ENCODE assay signal across 8 cellular contexts in genomic region chr14:75578099-75578785, GRCh38. TPM values are rescaled to one million over a fixed set of nuclear protein-coding genes. Genes with fewer than 3 reads are reported as not detected.
A peak's percentile ranks its signal among the peaks of the same experiment; 100 is the strongest.
DNase-seq lines count a peak whose midpoint lies in the region; ATAC-seq and TF ChIP-seq lines count a peak whose summit lies in the region.

Gene FLVCR2 (plus strand): TSS chr14:75578620. CDS start chr14:75578973, 353 bp downstream.

- DNase-seq in A172 (ENCODE audit: low spot score) (peak; percentile 28), RWPE2 (ENCODE audit: low spot score) (peak; percentile 80), Right ventricle myocardium inferior (ENCODE audit: missing footprints) (peak; percentile 92), omental fat pad (ENCODE audit: low spot score) (peak; percentile 55), type B pancreatic cell (ENCODE audit: extremely low spot score, unreplicated experiment) (peak; percentile 75)

- no peaks in the 10 kb centered on the region for H3K36me3 ChIP-seq in RWPE2 (ENCODE audit: low read depth)

- no peaks in the 10 kb centered on the region for H3K4me1 ChIP-seq in RWPE2 (ENCODE audit: insufficient read depth, poor library complexity, severe bottlenecking)

- H3K27ac ChIP-seq in RWPE2 (ENCODE audit: poor library complexity, severe bottlenecking): peak within 1 kb of the TSS; percentile 10

- H3K27ac Mint-ChIP-seq in activated naive CD8-positive, alpha-beta T cell: peak within 1 kb of the TSS; percentile 87
- H3K27ac Mint-ChIP-seq in type B pancreatic cell: peak within 1 kb of the TSS; percentile 86

- peak within 1 kb of the TSS; percentile 33 for H3K4me3 ChIP-seq in RWPE2 (ENCODE audit: severe bottlenecking)

- H3K36me3 Mint-ChIP-seq in activated naive CD8-positive, alpha-beta T cell: peaks cover 3% of the 10 kb centered on the region
- no peaks in the 10 kb centered on the region for H3K36me3 Mint-ChIP-seq in type B pancreatic cell

- no peak for TF ChIP-seq CTCF in RWPE2 (IDR thresholded peaks at IDR 0.05; ENCODE audit: poor library complexity, severe bottlenecking)
- TF ChIP-seq CTCF in omental fat pad (IDR thresholded peaks at IDR 0.05): no peak
- no peak for TF ChIP-seq CTCF in type B pancreatic cell (conservative IDR thresholded peaks at IDR 0.05)

- no peaks in the 10 kb centered on the region for H3K27me3 ChIP-seq in RWPE2 (ENCODE audit: insufficient read depth, poor library complexity, severe bottlenecking)

- ATAC-seq in GM18867 (IDR thresholded peaks at IDR 0.05; ENCODE audit: unreplicated experiment) (peak; percentile 40), HG03432 (IDR thresholded peaks at IDR 0.05; ENCODE audit: unreplicated experiment) (peak; percentile 43), RWPE2 (ENCODE audit: low read depth) (peak; percentile 65), Right ventricle myocardium inferior (peak; percentile 86), omental fat pad (ENCODE audit: low FRiP score) (peak; percentile 86)

- H3K4me1 Mint-ChIP-seq in activated naive CD8-positive, alpha-beta T cell (ENCODE audit: low read depth): peaks cover 13% of the 10 kb centered on the region
- peaks cover 6% of the 10 kb centered on the region for H3K4me1 Mint-ChIP-seq in type B pancreatic cell (ENCODE audit: unreplicated experiment)

- H3K9me3 ChIP-seq in RWPE2 (ENCODE audit: severe bottlenecking): no peaks in the 10 kb centered on the region

- intact Hi-C loops in Right ventricle myocardium inferior (cut with DNase I): loop anchor here (1.0 to 10.0 kb wide), 2 partner anchors 70 to 407 kb away; partner anchors contain the start of genes IFT43 and TGFB3

- H3K4me3 Mint-ChIP-seq in activated naive CD8-positive, alpha-beta T cell: no peak within 1 kb of the TSS
- H3K4me3 Mint-ChIP-seq in type B pancreatic cell: no peak within 1 kb of the TSS

- H3K9me3 Mint-ChIP-seq in activated naive CD8-positive, alpha-beta T cell (ENCODE audit: low read depth): no peaks in the 10 kb centered on the region
- H3K9me3 Mint-ChIP-seq in type B pancreatic cell: no peaks in the 10 kb centered on the region

- H3K27me3 Mint-ChIP-seq in activated naive CD8-positive, alpha-beta T cell: no peaks in the 10 kb centered on the region
- peaks cover 16% of the 10 kb centered on the region for H3K27me3 Mint-ChIP-seq in type B pancreatic cell

RNA-seq across cellular contexts. Expression of gene FLVCR2, which starts in this region (rescaled TPM):
- total RNA-seq in A172 (2014; rRNA removed; shearing (Covaris generic)): 0.59 and 0.65 TPM in 2 replicates
- total RNA-seq in Right ventricle myocardium inferior (3.4 TPM), omental fat pad (10 to 100 TPM in 3 of 4 donors, 1 to 10 TPM in 1; 5.8 to 25.6 (median 11.8) TPM), type B pancreatic cell (ENCODE audit: low replicate concordance) (5.6 and 11.8 TPM in 2 replicates)

Comparison
In these comparisons a context has a peak if more than half of its experiments do, and no peak if none do; other contexts are left out.
1. Peak in every context shown above with its lines: DNase-seq, ATAC-seq, H3K4me3 ChIP-seq and H3K27ac ChIP-seq.
2. Peak in DNase-seq in A172; RNA of the gene not detected or under 1 TPM.
3. DNase-seq: peak in every context shown above with its lines; median percentile 92 in Right ventricle myocardium inferior; 80 in RWPE2; 75 in type B pancreatic cell; 55 in omental fat pad; 28 in A172.